Comparison of ENCODE assay signal across 18 cellular contexts in genomic region chr17:18916816-18917496, GRCh38. TPM values are rescaled to one million over a fixed set of nuclear protein-coding genes. Genes with fewer than 3 reads are reported as not detected.
DNase-seq lines count a peak whose midpoint lies in the region; ATAC-seq and TF ChIP-seq lines count a peak whose summit lies in the region.
"Had no signal": no experiment of that assay in that cellular context is flagged by ENCODE, and none has a peak within 500 bp of the region (broad histone marks: within the 10 kb centered on the region; RNA-seq: fewer than 3 reads in every experiment).

No MANE protein-coding gene starts in this region.

- ATAC-seq in stimulated activated effector memory CD8-positive, alpha-beta T cell treated with anti-CD3 and anti-CD28 coated beads, Interleukin-12 subunit alpha, Interleukin-12 subunit beta, amount 100 ng/mL, for 72 hours: no peak
- ATAC-seq in GM21717 (IDR thresholded peaks at IDR 0.05; ENCODE audit: unreplicated experiment) (no peak), GM18870 (IDR thresholded peaks at IDR 0.05; ENCODE audit: unreplicated experiment) (no peak)
- ATAC-seq: activated naive CD4-positive, alpha-beta T cell treated with anti-CD3 and anti-CD28 coated beads, Interleukin-2, amount 50 U/mL, for 72 hours; gastrocnemius medialis had no signal

- peaks cover 33% of the 10 kb centered on the region; the same call in 1 of the 2 replicates for H3K79me2 ChIP-seq in Loucy (ENCODE audit: insufficient read depth, low read length)

- peaks cover 44% of the 10 kb centered on the region for H3K4me1 Mint-ChIP-seq in activated T-cell treated with anti-CD3 and anti-CD28 coated beads, Interleukin-2, amount 50 U/mL, for 24 hours (ENCODE audit: low read depth)
- peaks cover 40% of the 10 kb centered on the region for H3K4me1 Mint-ChIP-seq in activated T-helper 2 cell treated with anti-CD3 and anti-CD28 coated beads, Interferon-gamma antibody, Interleukin-2, Interleukin-4, amounts not matched to agents 10 μg/mL and 5 μg/mL and 100 μg/mL, durations not matched to agents 14 hours and 24 hours and 36 hours (ENCODE audit: low read depth)
- peaks cover 38% of the 10 kb centered on the region for H3K4me1 Mint-ChIP-seq in stimulated activated effector memory CD8-positive, alpha-beta T cell treated with anti-CD3 and anti-CD28 coated beads, Interleukin-12 subunit alpha, Interleukin-12 subunit beta, amount 100 ng/mL, for 72 hours

- peaks cover 68% of the 10 kb centered on the region for H3K36me3 Mint-ChIP-seq in activated T-cell treated with anti-CD3 and anti-CD28 coated beads, Interleukin-2, amount 50 U/mL, for 24 hours (ENCODE audit: low read depth)
- H3K36me3 Mint-ChIP-seq in activated T-helper 2 cell treated with anti-CD3 and anti-CD28 coated beads, Interferon-gamma antibody, Interleukin-2, Interleukin-4, amounts not matched to agents 10 μg/mL and 5 μg/mL and 100 μg/mL, durations not matched to agents 14 hours and 24 hours and 36 hours (ENCODE audit: low read depth): peaks cover 68% of the 10 kb centered on the region
- H3K36me3 Mint-ChIP-seq in stimulated activated effector memory CD8-positive, alpha-beta T cell treated with anti-CD3 and anti-CD28 coated beads, Interleukin-12 subunit alpha, Interleukin-12 subunit beta, amount 100 ng/mL, for 72 hours: peaks cover 82% of the 10 kb centered on the region

- no peak overlapping the region for H2AFZ ChIP-seq in Loucy (ENCODE audit: low read length)

- DNase-seq in activated T-cell treated with anti-CD3 and anti-CD28 coated beads, Interleukin-2, amount 50 U/mL, for 24 hours: no peak
- DNase-seq in activated T-cell treated with anti-CD3 and anti-CD28 coated beads, Interleukin-2, amount 50 U/mL, for 48 hours: no peak
- no peak for DNase-seq in activated T-helper 2 cell treated with anti-CD3 and anti-CD28 coated beads, Interferon-gamma antibody, Interleukin-2, Interleukin-4, amounts not matched to agents 10 μg/mL and 5 μg/mL and 100 μg/mL, durations not matched to agents 14 hours and 24 hours and 36 hours (ENCODE audit: low spot score)
- no peak for DNase-seq in stimulated activated effector memory CD8-positive, alpha-beta T cell treated with anti-CD3 and anti-CD28 coated beads, Interleukin-12 subunit alpha, Interleukin-12 subunit beta, amount 100 ng/mL, for 72 hours (ENCODE audit: low spot score in 2 of 2)
- no peak for DNase-seq in activated CD4-positive, alpha-beta T cell treated with anti-CD3 and anti-CD28 coated beads for 4 hours
- DNase-seq: Calu3; effector CD8-positive, alpha-beta T cell; gastrocnemius medialis; MG63; midbrain; NCI-H2171 treated with DMSO at 0.1 percent for 48 hours; occipital lobe; stimulated activated naive CD4-positive, alpha-beta T cell treated with Interleukin-2 at 50 U/mL for 16 hours had no signal

- H3K4me3 Mint-ChIP-seq in activated T-cell treated with anti-CD3 and anti-CD28 coated beads, Interleukin-2, amount 50 U/mL, for 24 hours: no peak overlapping the region
- H3K4me3 Mint-ChIP-seq in activated T-helper 2 cell treated with anti-CD3 and anti-CD28 coated beads, Interferon-gamma antibody, Interleukin-2, Interleukin-4, amounts not matched to agents 10 μg/mL and 5 μg/mL and 100 μg/mL, durations not matched to agents 14 hours and 24 hours and 36 hours (ENCODE audit: low read depth): no peak overlapping the region
- H3K4me3 Mint-ChIP-seq in stimulated activated effector memory CD8-positive, alpha-beta T cell treated with anti-CD3 and anti-CD28 coated beads, Interleukin-12 subunit alpha, Interleukin-12 subunit beta, amount 100 ng/mL, for 72 hours: no peak overlapping the region

- peak overlapping the region; percentile 3 for H3K27ac Mint-ChIP-seq in activated T-cell treated with anti-CD3 and anti-CD28 coated beads, Interleukin-2, amount 50 U/mL, for 24 hours
- peak overlapping the region; percentile 42 for H3K27ac Mint-ChIP-seq in activated T-helper 2 cell treated with anti-CD3 and anti-CD28 coated beads, Interferon-gamma antibody, Interleukin-2, Interleukin-4, amounts not matched to agents 10 μg/mL and 5 μg/mL and 100 μg/mL, durations not matched to agents 14 hours and 24 hours and 36 hours
- peak overlapping the region; percentile 23 for H3K27ac Mint-ChIP-seq in stimulated activated effector memory CD8-positive, alpha-beta T cell treated with anti-CD3 and anti-CD28 coated beads, Interleukin-12 subunit alpha, Interleukin-12 subunit beta, amount 100 ng/mL, for 72 hours

- H3K36me3 ChIP-seq in Loucy (ENCODE audit: insufficient read depth, low read length): peaks cover 37% of the 10 kb centered on the region
- H3K36me3 ChIP-seq: MG63 had no signal

- peak overlapping the region; percentile 60 for H3K9ac ChIP-seq in Loucy (ENCODE audit: low read depth, low read length, poor library complexity, severe bottlenecking)

- no peaks in the 10 kb centered on the region for H3K9me3 Mint-ChIP-seq in activated T-cell treated with anti-CD3 and anti-CD28 coated beads, Interleukin-2, amount 50 U/mL, for 24 hours
- no peaks in the 10 kb centered on the region for H3K9me3 Mint-ChIP-seq in activated T-helper 2 cell treated with anti-CD3 and anti-CD28 coated beads, Interferon-gamma antibody, Interleukin-2, Interleukin-4, amounts not matched to agents 10 μg/mL and 5 μg/mL and 100 μg/mL, durations not matched to agents 14 hours and 24 hours and 36 hours
- no peaks in the 10 kb centered on the region for H3K9me3 Mint-ChIP-seq in stimulated activated effector memory CD8-positive, alpha-beta T cell treated with anti-CD3 and anti-CD28 coated beads, Interleukin-12 subunit alpha, Interleukin-12 subunit beta, amount 100 ng/mL, for 72 hours
- H3K9me3 Mint-ChIP-seq: activated naive CD4-positive, alpha-beta T cell treated with anti-CD3 and anti-CD28 coated beads, Interleukin-2, amount 50 U/mL, for 72 hours had no signal

- no peaks in the 10 kb centered on the region for H4K20me1 ChIP-seq in Loucy (ENCODE audit: insufficient read depth, low read length, poor library complexity, severe bottlenecking)

- H3K4me2 ChIP-seq in Loucy (ENCODE audit: low read depth, low read length, poor library complexity, severe bottlenecking): peak overlapping the region; percentile 65

- TF ChIP-seq CTCF in Loucy (conservative IDR thresholded peaks at IDR 0.05; ENCODE audit: low read length): no peak

- H3K4me3 ChIP-seq in Loucy (ENCODE audit: low read length, poor library complexity, severe bottlenecking): peak overlapping the region; percentile 44
- H3K4me3 ChIP-seq: gastrocnemius medialis, MG63, vagina had no signal

- H3F3A ChIP-seq in Loucy (ENCODE audit: low read depth): peaks cover 6% of the 10 kb centered on the region; the same call in 1 of the 2 replicates

- H3K27me3 ChIP-seq in Loucy (ENCODE audit: insufficient read depth, low read length, poor library complexity, severe bottlenecking): no peaks in the 10 kb centered on the region
- H3K27me3 ChIP-seq: gastrocnemius medialis, MG63, vagina had no signal

- no peaks in the 10 kb centered on the region for H3K27me3 Mint-ChIP-seq in activated T-cell treated with anti-CD3 and anti-CD28 coated beads, Interleukin-2, amount 50 U/mL, for 24 hours
- H3K27me3 Mint-ChIP-seq in activated T-helper 2 cell treated with anti-CD3 and anti-CD28 coated beads, Interferon-gamma antibody, Interleukin-2, Interleukin-4, amounts not matched to agents 10 μg/mL and 5 μg/mL and 100 μg/mL, durations not matched to agents 14 hours and 24 hours and 36 hours (ENCODE audit: low read depth): no peaks in the 10 kb centered on the region

- peaks cover 59% of the 10 kb centered on the region for H3K4me1 ChIP-seq in Loucy (ENCODE audit: insufficient read depth, low read length, poor library complexity, severe bottlenecking)

- no peaks in the 10 kb centered on the region for H3K9me3 ChIP-seq in Loucy (ENCODE audit: insufficient read depth, low read depth, low read length)
- H3K9me3 ChIP-seq: gastrocnemius medialis, MG63, vagina had no signal

- H3K9me2 ChIP-seq in Loucy (replicated peaks; ENCODE audit: low read depth, low read length): no peaks in the 10 kb centered on the region

- intact Hi-C loops in activated T-helper 2 cell treated with anti-CD3 and anti-CD28 coated beads, Interferon-gamma antibody, Interleukin-2, Interleukin-4, amounts not matched to agents 10 μg/mL and 5 μg/mL and 100 μg/mL, durations not matched to agents 14 hours and 24 hours and 36 hours (cut with micrococcal nuclease): no loop called here

RNA-seq across cellular contexts. Expression of gene SLC5A10, which starts 35.0 kb away (rescaled TPM):
- not detected in 2 replicates for total RNA-seq in activated T-helper 2 cell treated with anti-CD3 and anti-CD28 coated beads, Interferon-gamma antibody, Interleukin-2, Interleukin-4, amounts not matched to agents 10 μg/mL and 5 μg/mL and 100 μg/mL, durations not matched to agents 14 hours and 24 hours and 36 hours
- total RNA-seq: activated naive CD4-positive, alpha-beta T cell treated with anti-CD3 and anti-CD28 coated beads, Interleukin-2, amount 50 U/mL, for 72 hours; Calu3; gastrocnemius medialis; occipital lobe; vagina had no signal

RNA-seq across cellular contexts. Expression of gene PRPSAP2, which starts 59.0 kb away (rescaled TPM):
- total RNA-seq in activated T-helper 2 cell treated with anti-CD3 and anti-CD28 coated beads, Interferon-gamma antibody, Interleukin-2, Interleukin-4, amounts not matched to agents 10 μg/mL and 5 μg/mL and 100 μg/mL, durations not matched to agents 14 hours and 24 hours and 36 hours: 70.6 and 76.4 TPM in 2 replicates
